ENCODE assay signal across 13 cellular contexts in genomic region chrX:68936608-68937007, GRCh38.
DNase-seq lines count a peak whose midpoint lies in the region; ATAC-seq and TF ChIP-seq lines count a peak whose summit lies in the region.
"Had no signal": no experiment of that assay in that cellular context is flagged by ENCODE, and none has a peak within 500 bp of the region (broad histone marks: within the 10 kb centered on the region; RNA-seq: fewer than 3 reads in every experiment).

No MANE protein-coding gene starts in this region.

- H3K27me3 Mint-ChIP-seq in naive thymus-derived CD8-positive, alpha-beta T cell, result no peaks in the 10 kb centered on the region

- H3K36me3 ChIP-seq in mesodermal cell (ENCODE audit: control insufficient read depth, insufficient read depth, low read length), result no peaks in the 10 kb centered on the region
- H3K36me3 ChIP-seq: cardiac muscle cell, heart right ventricle, thoracic aorta had no signal

- peaks cover 0 to 2% (median 0%) of the 10 kb centered on the region in 9 donors for H3K9me3 Mint-ChIP-seq in naive thymus-derived CD8-positive, alpha-beta T cell
- H3K9me3 Mint-ChIP-seq: T-cell had no signal

- H3K4me3 Mint-ChIP-seq in naive thymus-derived CD8-positive, alpha-beta T cell, result no peak overlapping the region
- H3K4me3 Mint-ChIP-seq: T-cell had no signal

- H3K4me1 ChIP-seq in right cardiac atrium (ENCODE audit: control insufficient read depth, insufficient read depth, low read length), result peaks cover 24% of the 10 kb centered on the region
- peaks cover 11% of the 10 kb centered on the region for H3K4me1 ChIP-seq in mesodermal cell (ENCODE audit: control insufficient read depth, insufficient read depth, low read length, poor library complexity, severe bottlenecking)

- no peaks in the 10 kb centered on the region for H3K9me3 ChIP-seq in right cardiac atrium (ENCODE audit: control insufficient read depth, low read length)
- H3K9me3 ChIP-seq in mesodermal cell (ENCODE audit: control insufficient read depth, low read length), result no peaks in the 10 kb centered on the region
- H3K9me3 ChIP-seq: heart right ventricle, thoracic aorta had no signal

- no peak overlapping the region for H3K27ac Mint-ChIP-seq in naive thymus-derived CD8-positive, alpha-beta T cell
- H3K27ac Mint-ChIP-seq: T-cell had no signal

- peak overlapping the region; percentile 27 for H3K27ac ChIP-seq in right cardiac atrium (ENCODE audit: low read length)
- peak overlapping the region; percentile 16 for H3K27ac ChIP-seq in mesodermal cell (ENCODE audit: low read depth, low read length, severe bottlenecking)
- H3K27ac ChIP-seq: cardiac muscle cell, thoracic aorta had no signal

- H3K27me3 ChIP-seq in right cardiac atrium (ENCODE audit: control insufficient read depth, insufficient read depth), result no peaks in the 10 kb centered on the region
- H3K27me3 ChIP-seq: cardiac muscle cell, heart right ventricle had no signal

- no peaks in the 10 kb centered on the region for H3K36me3 Mint-ChIP-seq in naive thymus-derived CD8-positive, alpha-beta T cell
- H3K36me3 Mint-ChIP-seq: T-cell had no signal

- DNase-seq in right cardiac atrium, result no peak
- DNase-seq in Right ventricle myocardium inferior (ENCODE audit: missing footprints), result no peak
- DNase-seq in choroid plexus epithelial cell (ENCODE audit: low read depth), result peak; percentile 81
- DNase-seq in stimulated activated CD4-positive, alpha-beta T cell treated with anti-CD3 and anti-CD28 coated beads, Interleukin-4, amount 100 ng/mL, for 4 hours, result no peak
- no peak for DNase-seq in naive thymus-derived CD8-positive, alpha-beta T cell
- DNase-seq: heart right ventricle, NCI-H526, T-cell had no signal

- POLR2A ChIA-PET in naive thymus-derived CD8-positive, alpha-beta T cell (lab: Charles Lee), result no interaction called here

- no peak for TF ChIP-seq CTCF in choroid plexus epithelial cell (conservative IDR thresholded peaks at IDR 0.05; ENCODE audit: low read depth, low read length)

- ATAC-seq in right cardiac atrium (peak in 1 of 2 donors; percentile 48), Right ventricle myocardium inferior (no peak), GM18870 (IDR thresholded peaks at IDR 0.05; ENCODE audit: unreplicated experiment) (no peak), HG03457 (IDR thresholded peaks at IDR 0.05; ENCODE audit: unreplicated experiment) (no peak)
- ATAC-seq in naive thymus-derived CD8-positive, alpha-beta T cell, result no peak
- ATAC-seq: T-cell had no signal

- H3K4me3 ChIP-seq in right cardiac atrium (ENCODE audit: low read length) (no peak overlapping the region), choroid plexus epithelial cell (ENCODE audit: low read depth, low read length) (no peak overlapping the region), mesodermal cell (ENCODE audit: extremely low read depth, insufficient read depth, low read length, poor library complexity, severe bottlenecking) (no peak overlapping the region)
- H3K4me3 ChIP-seq: cardiac muscle cell, heart right ventricle, thoracic aorta had no signal

- intact Hi-C loops in right cardiac atrium (cut with DNase I), result loop anchor here in 1 of 4 donors (10.0 kb wide), 1 partner anchor 58 kb away; no protein-coding TSS in a partner anchor
- intact Hi-C loops in Right ventricle myocardium inferior (cut with DNase I), result no loop called here

- H3K4me1 Mint-ChIP-seq in naive thymus-derived CD8-positive, alpha-beta T cell, result peaks cover 2 to 6% (median 3%) of the 10 kb centered on the region in 4 donors
